9 cellular contexts compared by ENCODE assay signal in genomic region chr13:110306340-110306959, GRCh38. TPM values are rescaled to one million over a fixed set of nuclear protein-coding genes. Genes with fewer than 3 reads are reported as not detected.
DNase-seq lines count a peak whose midpoint lies in the region; ATAC-seq, FAIRE-seq and TF ChIP-seq lines count a peak whose summit lies in the region.
"Had no signal": no experiment of that assay in that cellular context is flagged by ENCODE, and none has a peak within 500 bp of the region (broad histone marks: within the 10 kb centered on the region; RNA-seq: fewer than 3 reads in every experiment).

No MANE protein-coding gene starts in this region.

- H3K9me3 ChIP-seq in BLaER1 (peaks cover 18% of the 10 kb centered on the region; the same call in 1 of the 2 replicates), adipocyte (ENCODE audit: control insufficient read depth, low read length) (no peaks in the 10 kb centered on the region), heart right ventricle (no peaks in the 10 kb centered on the region), pancreas (no peaks in the 10 kb centered on the region)

- WGBS in heart right ventricle, 2 donors, result 1% methylated on average over 52 to 53 of the region's 53 CpGs
- 6% methylated on average over 48 to 53 of the region's 53 CpGs for WGBS in pancreas, 2 donors

- H3K27ac ChIP-seq in BLaER1 (no peak overlapping the region), heart right ventricle (peak overlapping the region; percentile 95 to 99 (median 97)), pancreas (peak overlapping the region; percentile 26 to 70 (median 52))

- H3K27me3 ChIP-seq in BLaER1 (peaks cover 88% of the 10 kb centered on the region), adipocyte (replicated peaks; ENCODE audit: control insufficient read depth, insufficient read depth, low read length) (no peaks in the 10 kb centered on the region), heart right ventricle (peaks cover 0 to 78% (median 0%) of the 10 kb centered on the region in 7 donors), pancreas (peaks cover 0 to 6% (median 2%) of the 10 kb centered on the region in 4 donors)

- POLR2A ChIA-PET in activated CD4-positive, alpha-beta T cell treated with anti-CD3 and anti-CD28 coated beads, Interleukin-2, amount 10 ng/mL, durations not matched to agents 7 days and 5 days (lab: Charles Lee), result interaction anchor here (0.6 kb wide), 1 partner anchor 10 kb away, joined by 3 read pairs; no protein-coding TSS in a partner anchor

- ATAC-seq in heart right ventricle, result peak in 7 of 8 donors; percentile 2 to 33 (median 10)
- ATAC-seq in pancreas, result no peak

- in situ Hi-C loops in GM13977 (cut with MboI; ENCODE audit: low pct_unique_long_range_greater_than_20kb, low sequenced_read_pairs, unreplicated experiment), result no loop called here

- H3K9ac ChIP-seq in BLaER1, result no peak overlapping the region
- H3K9ac ChIP-seq in adipocyte (ENCODE audit: low read length), result peak overlapping the region; percentile 91

- H3K4me3 ChIP-seq in BLaER1, result peak overlapping the region; percentile 47
- H3K4me3 ChIP-seq in adipocyte (ENCODE audit: low read length), result peak overlapping the region; percentile 92
- H3K4me3 ChIP-seq in heart right ventricle, result peak overlapping the region; percentile 81 to 98 (median 96)
- peak overlapping the region; percentile 33 to 65 (median 54) for H3K4me3 ChIP-seq in pancreas

- H3K36me3 ChIP-seq in BLaER1 (no peaks in the 10 kb centered on the region), adipocyte (ENCODE audit: control insufficient read depth, insufficient read depth, low read length, severe bottlenecking) (peaks cover 21% of the 10 kb centered on the region), heart right ventricle (peaks cover 0 to 26% (median 0%) of the 10 kb centered on the region in 9 donors), pancreas (no peaks in the 10 kb centered on the region)

- H3K4me3 Mint-ChIP-seq in activated CD4-positive, alpha-beta T cell treated with anti-CD3 and anti-CD28 coated beads, Interleukin-2, amount 10 ng/mL, durations not matched to agents 7 days and 5 days, result no peak overlapping the region

- FAIRE-seq in pancreas (lab: Jason Lieb, UNC), result no peak

- no peaks in the 10 kb centered on the region for H3K36me3 Mint-ChIP-seq in activated CD4-positive, alpha-beta T cell treated with anti-CD3 and anti-CD28 coated beads, Interleukin-2, amount 10 ng/mL, durations not matched to agents 7 days and 5 days (ENCODE audit: low read depth)

- peaks cover 83% of the 10 kb centered on the region for H3K27me3 Mint-ChIP-seq in activated CD4-positive, alpha-beta T cell treated with anti-CD3 and anti-CD28 coated beads, Interleukin-2, amount 10 ng/mL, durations not matched to agents 7 days and 5 days

- peaks cover 20% of the 10 kb centered on the region; the same call in 1 of the 2 replicates for H4K20me1 ChIP-seq in BLaER1

- no peak overlapping the region for H3K27ac Mint-ChIP-seq in activated CD4-positive, alpha-beta T cell treated with anti-CD3 and anti-CD28 coated beads, Interleukin-2, amount 10 ng/mL, durations not matched to agents 7 days and 5 days

- peak; percentile 80 for DNase-seq in adipocyte (ENCODE audit: low read depth)
- DNase-seq in heart right ventricle, result no peak
- DNase-seq in pancreas, result peak in 1 of 6 donors; percentile 68
- DNase-seq in activated CD4-positive, alpha-beta T cell treated with anti-CD3 and anti-CD28 coated beads, Interleukin-2, amount 10 ng/mL, durations not matched to agents 7 days and 5 days, result no peak
- no peak for DNase-seq in T-helper 1 cell
- no peak for DNase-seq in GM13977 (ENCODE audit: low spot score)
- DNase-seq in GF-D8 (lab: John Stamatoyannopoulos, UW), result no peak
- DNase-seq: NCI-H1105 treated with DMSO at 0.1 percent for 48 hours had no signal

- H3K4me2 ChIP-seq in BLaER1, result peak overlapping the region; percentile 58

- intact Hi-C loops in heart right ventricle (cut with DNase I), result loop anchor here in 9 of 10 donors (2.0 to 10.0 kb wide), 12 partner anchors 32 to 406 kb away; partner anchors contain the start of gene ING1 (in 1 of the 9)
- intact Hi-C loops in pancreas (cut with DNase I), result no loop called here

- H3K4me1 Mint-ChIP-seq in activated CD4-positive, alpha-beta T cell treated with anti-CD3 and anti-CD28 coated beads, Interleukin-2, amount 10 ng/mL, durations not matched to agents 7 days and 5 days, result peaks cover 3% of the 10 kb centered on the region

- no peaks in the 10 kb centered on the region for H3K9me3 Mint-ChIP-seq in activated CD4-positive, alpha-beta T cell treated with anti-CD3 and anti-CD28 coated beads, Interleukin-2, amount 10 ng/mL, durations not matched to agents 7 days and 5 days

- CTCF ChIA-PET in activated CD4-positive, alpha-beta T cell treated with anti-CD3 and anti-CD28 coated beads, Interleukin-2, amount 10 ng/mL, durations not matched to agents 7 days and 5 days (lab: Charles Lee), result interaction anchor here (1.2 kb wide), 1 partner anchor 15 kb away, joined by 4 read pairs; no protein-coding TSS in a partner anchor

- H3K4me1 ChIP-seq in BLaER1 (peaks cover 33% of the 10 kb centered on the region), adipocyte (ENCODE audit: control insufficient read depth, insufficient read depth, low read length) (peaks cover 63% of the 10 kb centered on the region), heart right ventricle (peaks cover 28 to 75% (median 64%) of the 10 kb centered on the region in 9 donors), pancreas (no peaks in the 10 kb centered on the region)

- peak in 1 of 9 donors; percentile 7 for TF ChIP-seq CTCF in heart right ventricle (IDR thresholded peaks at IDR 0.05)
- no peak for TF ChIP-seq CTCF in pancreas (IDR thresholded peaks at IDR 0.05)
- no peak for TF ChIP-seq CTCF in GM13977 (IDR thresholded peaks at IDR 0.05; ENCODE audit: extremely low read depth, insufficient read depth, missing control alignments)

RNA-seq across cellular contexts. Expression of gene COL4A1, which starts 0.5 kb away (rescaled TPM):
- 100 to 1,000 TPM in 7 of 10 donors, 10 to 100 TPM in 3; 96.3 to 342 (median 147) TPM for total RNA-seq in heart right ventricle
- polyA plus RNA-seq in heart right ventricle, result 100 to 1,000 TPM in 1 of 2 donors, 10 to 100 TPM in 1; 83.3 to 234 TPM
- total RNA-seq in pancreas, result 100 to 1,000 TPM in 2 of 6 donors, 10 to 100 TPM in 4; 20.7 to 167 (median 51.7) TPM
- 10 to 100 TPM; 22.5 to 35.0 TPM for polyA plus RNA-seq in pancreas
- total RNA-seq in activated CD4-positive, alpha-beta T cell treated with anti-CD3 and anti-CD28 coated beads, Interleukin-2, amount 10 ng/mL, durations not matched to agents 7 days and 5 days, result under 1 TPM; 0.06 to 0.12 TPM

RNA-seq across cellular contexts. Expression of gene COL4A2, which starts 0.6 kb away (rescaled TPM):
- total RNA-seq in heart right ventricle (100 to 1,000 TPM in 7 of 10 donors, 10 to 100 TPM in 3; 81.7 to 301 (median 128) TPM), pancreas (100 to 1,000 TPM in 1 of 6 donors, 10 to 100 TPM in 5; 18.4 to 130 (median 46.9) TPM)
- polyA plus RNA-seq in heart right ventricle (100 to 1,000 TPM; 111 to 265 TPM), pancreas (10 to 100 TPM; 37.0 to 46.6 TPM)
- not detected for total RNA-seq in activated CD4-positive, alpha-beta T cell treated with anti-CD3 and anti-CD28 coated beads, Interleukin-2, amount 10 ng/mL, durations not matched to agents 7 days and 5 days

Comparison
In these comparisons a context has a peak if more than half of its experiments do, and no peak if none do; other contexts are left out.
1. ATAC-seq: peak in heart right ventricle (7 of 8); none in pancreas (0 of 4).
2. RNA of gene COL4A1, which starts 0.5 kb away (total RNA-seq): 96.3 to 342 TPM in heart right ventricle and 20.7 to 167 TPM in pancreas; 0.06 to 0.12 TPM in activated CD4-positive, alpha-beta T cell treated with anti-CD3 and anti-CD28 coated beads, Interleukin-2, amount 10 ng/mL, durations not matched to agents 7 days and 5 days; every median in the first group is over 10 times any median in the second.
3. RNA of gene COL4A2, which starts 0.6 kb away (total RNA-seq): 81.7 to 301 TPM in heart right ventricle and 18.4 to 130 TPM in pancreas; not detected in activated CD4-positive, alpha-beta T cell treated with anti-CD3 and anti-CD28 coated beads, Interleukin-2, amount 10 ng/mL, durations not matched to agents 7 days and 5 days; every median in the first group is over 10 times any median in the second.
4. intact Hi-C loops: an anchor here in heart right ventricle (2.0 to 10.0 kb wide); none called in pancreas.
5. Peak in every context shown above with its lines, with median percentiles within 50 percentile points of each other: H3K4me3 ChIP-seq.